In the genomic region with DNA sequence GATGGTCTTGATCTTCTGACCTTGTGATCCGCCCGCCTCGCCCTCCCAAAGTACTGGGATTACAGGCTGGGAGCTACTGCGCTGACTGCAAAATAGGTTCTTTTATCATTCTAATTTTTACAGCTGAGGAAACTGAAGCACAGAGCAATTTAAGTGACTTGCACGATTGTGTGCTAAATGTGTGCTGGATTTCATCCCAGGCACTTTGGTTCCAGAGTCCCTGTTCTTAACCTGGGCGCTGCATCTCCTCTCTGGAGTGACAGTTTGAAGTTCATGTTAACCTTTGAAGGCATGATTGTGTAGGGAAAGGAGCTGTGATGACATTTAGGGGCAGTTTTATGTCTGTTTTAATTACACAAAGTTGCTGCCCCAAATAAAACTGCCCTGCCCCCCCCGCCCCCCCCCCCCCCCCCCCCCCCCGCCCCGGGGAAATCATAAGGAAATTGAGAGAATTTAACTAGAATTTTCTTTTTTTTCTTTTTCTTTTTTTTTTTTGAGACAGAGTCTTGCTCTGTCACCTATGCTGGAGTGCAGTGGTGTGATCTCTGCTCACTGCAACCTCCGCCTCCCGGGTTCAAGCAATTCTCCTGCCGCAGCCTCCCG, we compare ENCODE assay signal across 18 cellular contexts.
"Had no signal": no experiment of that assay in that cellular context is flagged by ENCODE, and none has a peak within 500 bp of the region (broad histone marks: within the 10 kb centered on the region; RNA-seq: fewer than 3 reads in every experiment).

No MANE protein-coding gene starts in this region.

- ATAC-seq: activated CD8-positive, alpha-beta memory T cell treated with anti-CD3 and anti-CD28 coated beads, Interleukin-2, amount 10 ng/mL, durations not matched to agents 7 days and 5 days; lower lobe of right lung had no signal

- H3K4me3 Mint-ChIP-seq: activated CD8-positive, alpha-beta memory T cell treated with anti-CD3 and anti-CD28 coated beads, Interleukin-2, amount 10 ng/mL, durations not matched to agents 7 days and 5 days; activated naive CD8-positive, alpha-beta T cell treated with anti-CD3 and anti-CD28 coated beads for 36 hours; activated T-cell treated with anti-CD3 and anti-CD28 coated beads, Interleukin-2, amount 50 U/mL, for 24 hours; naive B cell; type B pancreatic cell had no signal

- H3K9me3 ChIP-seq: lower lobe of right lung had no signal

- H3K27me3 Mint-ChIP-seq: activated CD8-positive, alpha-beta memory T cell treated with anti-CD3 and anti-CD28 coated beads, Interleukin-2, amount 10 ng/mL, durations not matched to agents 7 days and 5 days; activated naive CD8-positive, alpha-beta T cell treated with anti-CD3 and anti-CD28 coated beads for 36 hours; activated T-cell treated with anti-CD3 and anti-CD28 coated beads, Interleukin-2, amount 50 U/mL, for 24 hours; naive B cell; type B pancreatic cell had no signal

- H3K27me3 ChIP-seq: brain microvascular endothelial cell, dorsolateral prefrontal cortex had no signal

- H3K27ac Mint-ChIP-seq: activated CD8-positive, alpha-beta memory T cell treated with anti-CD3 and anti-CD28 coated beads, Interleukin-2, amount 10 ng/mL, durations not matched to agents 7 days and 5 days; activated naive CD8-positive, alpha-beta T cell treated with anti-CD3 and anti-CD28 coated beads for 36 hours; activated T-cell treated with anti-CD3 and anti-CD28 coated beads, Interleukin-2, amount 50 U/mL, for 24 hours; naive B cell; type B pancreatic cell had no signal

- H3K9ac ChIP-seq: parathyroid adenoma had no signal

- H3K4me3 ChIP-seq: lower lobe of right lung had no signal

- H3K36me3 Mint-ChIP-seq: activated CD8-positive, alpha-beta memory T cell treated with anti-CD3 and anti-CD28 coated beads, Interleukin-2, amount 10 ng/mL, durations not matched to agents 7 days and 5 days; activated naive CD8-positive, alpha-beta T cell treated with anti-CD3 and anti-CD28 coated beads for 36 hours; naive B cell; type B pancreatic cell had no signal

- DNase-seq: activated CD4-positive, alpha-beta T cell treated with anti-CD3 and anti-CD28 coated beads for 1 hour; activated CD4-positive, alpha-beta T cell treated with anti-CD3 and anti-CD28 coated beads, Interleukin-2, amount 50 U/mL, for 48 hours; activated CD8-positive, alpha-beta memory T cell treated with anti-CD3 and anti-CD28 coated beads, Interleukin-2, amount 10 ng/mL, durations not matched to agents 7 days and 5 days; activated gamma-delta T cell; activated naive CD8-positive, alpha-beta T cell treated with anti-CD3 and anti-CD28 coated beads for 36 hours; activated T-cell treated with anti-CD3 and anti-CD28 coated beads, Interleukin-2, amount 50 U/mL, for 24 hours; brain microvascular endothelial cell; dorsolateral prefrontal cortex; glutamatergic neuron; islet precursor cell; lower lobe of right lung; midbrain; naive B cell; retina; stimulated activated naive CD4-positive, alpha-beta T cell; substantia nigra had no signal

- H3K9me3 Mint-ChIP-seq: activated naive CD8-positive, alpha-beta T cell treated with anti-CD3 and anti-CD28 coated beads for 36 hours; activated T-cell treated with anti-CD3 and anti-CD28 coated beads, Interleukin-2, amount 50 U/mL, for 24 hours; naive B cell; type B pancreatic cell had no signal

- H2AFZ ChIP-seq: parathyroid adenoma had no signal

- H3K27ac ChIP-seq: brain microvascular endothelial cell, lower lobe of right lung, parathyroid adenoma had no signal

- H3K36me3 ChIP-seq: brain microvascular endothelial cell, lower lobe of right lung had no signal
